8 cellular contexts compared by ENCODE assay signal in the genomic region with DNA sequence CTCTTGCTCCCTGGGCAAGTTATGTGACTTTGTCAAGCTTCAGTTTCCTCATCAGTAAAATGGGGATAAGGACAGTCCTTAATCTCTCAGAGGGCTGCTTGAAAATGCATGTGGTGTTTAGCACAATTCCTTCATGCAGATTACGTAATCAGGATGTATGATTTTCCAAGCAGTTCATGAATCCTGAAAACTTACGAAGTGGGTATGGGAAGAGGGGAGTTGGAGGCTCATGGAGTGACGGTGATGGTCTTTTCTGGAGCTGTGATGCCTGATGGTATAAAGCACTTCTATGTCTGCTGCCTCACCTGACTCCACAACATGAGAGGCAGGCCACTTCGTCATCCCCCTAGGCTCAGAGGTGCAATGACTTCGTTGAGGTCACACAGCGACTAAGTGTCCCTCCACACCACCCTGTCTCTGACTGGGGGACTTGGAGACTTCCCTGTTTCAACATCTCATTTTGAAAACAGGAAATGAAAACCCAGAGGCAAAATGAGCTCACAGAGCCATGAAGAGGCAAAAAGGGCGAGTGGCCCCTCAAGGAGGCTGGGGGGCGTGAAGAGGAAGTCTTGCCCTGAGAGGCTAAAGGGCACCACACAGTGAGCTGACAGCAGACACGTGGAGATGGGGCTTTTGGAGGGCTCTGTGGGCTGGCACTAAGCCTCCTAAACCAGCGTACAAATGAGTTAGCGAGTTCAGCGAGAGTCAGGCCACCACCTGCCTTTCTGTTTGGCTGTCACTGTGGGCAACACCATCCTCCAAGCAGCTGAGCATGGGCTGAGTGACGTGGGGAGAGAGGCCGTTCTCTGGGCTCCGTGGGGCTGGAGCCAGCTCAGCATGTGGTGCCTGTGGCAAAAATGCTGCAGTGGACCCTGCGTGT. TPM values are rescaled to one million over a fixed set of nuclear protein-coding genes. Genes with fewer than 3 reads are reported as not detected.
DNase-seq lines count a peak whose midpoint lies in the region; ATAC-seq, FAIRE-seq and TF ChIP-seq lines count a peak whose summit lies in the region.

No MANE protein-coding gene starts in this region.

- intact Hi-C loops in esophagus muscularis mucosa (cut with DNase I): loop anchor here (10.0 kb wide), 1 partner anchor 65 kb away; no protein-coding TSS in a partner anchor

- peak; percentile 61 for ATAC-seq in GM19455 (IDR thresholded peaks at IDR 0.05; ENCODE audit: unreplicated experiment)
- peak; percentile 40 for ATAC-seq in HG03558 (IDR thresholded peaks at IDR 0.05; ENCODE audit: extremely low read depth, unreplicated experiment)
- peak; percentile 89 for ATAC-seq in stimulated activated effector memory CD8-positive, alpha-beta T cell treated with anti-CD3 and anti-CD28 coated beads, Interleukin-12 subunit alpha, Interleukin-12 subunit beta, amount 100 ng/mL, for 72 hours

- no peak overlapping the region for H3K4me3 ChIP-seq in bronchial epithelial cell (ENCODE audit: low read depth, low read length)
- no peak overlapping the region for H3K4me3 ChIP-seq in esophagus muscularis mucosa

- TF ChIP-seq CTCF in bronchial epithelial cell (IDR thresholded peaks at IDR 0.05; ENCODE audit: insufficient read depth, low read length, severe bottlenecking) (no peak), esophagus muscularis mucosa (IDR thresholded peaks at IDR 0.05) (no peak)

- H3K4me1 Mint-ChIP-seq in stimulated activated effector memory CD8-positive, alpha-beta T cell treated with anti-CD3 and anti-CD28 coated beads, Interleukin-12 subunit alpha, Interleukin-12 subunit beta, amount 100 ng/mL, for 72 hours: peaks cover 50% of the 10 kb centered on the region

- TF ChIP-seq EP300 in esophagus muscularis mucosa (IDR thresholded peaks at IDR 0.05): no peak

- no peak for TF ChIP-seq POLR2A in esophagus muscularis mucosa (IDR thresholded peaks at IDR 0.05; ENCODE audit: low read depth)

- H3K27ac ChIP-seq in esophagus muscularis mucosa (replicated peaks in 1 of 4): peak overlapping the region in 1 of 4 donors; percentile 13

- H3K27me3 ChIP-seq in bronchial epithelial cell (ENCODE audit: control insufficient read depth, insufficient read depth, low read length) (no peaks in the 10 kb centered on the region), esophagus muscularis mucosa (no peaks in the 10 kb centered on the region)

- H3K9me3 ChIP-seq in esophagus muscularis mucosa: no peaks in the 10 kb centered on the region

- no peak overlapping the region for H3K4me3 Mint-ChIP-seq in stimulated activated effector memory CD8-positive, alpha-beta T cell treated with anti-CD3 and anti-CD28 coated beads, Interleukin-12 subunit alpha, Interleukin-12 subunit beta, amount 100 ng/mL, for 72 hours

- DNase-seq in GF-D8 (lab: John Stamatoyannopoulos, UW): peak; percentile 89
- no peak for DNase-seq in bronchial epithelial cell (ENCODE audit: low read depth)
- peak; percentile 19 to 55 for DNase-seq in stimulated activated effector memory CD8-positive, alpha-beta T cell treated with anti-CD3 and anti-CD28 coated beads, Interleukin-12 subunit alpha, Interleukin-12 subunit beta, amount 100 ng/mL, for 72 hours (ENCODE audit: low spot score in 2 of 2)
- DNase-seq in NCI-H1048 (lab: John Stamatoyannopoulos, UW): no peak
- DNase-seq in NCI-H345 treated with DMSO at 0.1 percent for 48 hours (lab: John Stamatoyannopoulos, UW; ENCODE audit: unreplicated experiment): no peak
- DNase-seq in esophagus muscularis mucosa (ENCODE audit: extremely low spot score): no peak

- peak; percentile 60 for FAIRE-seq in bronchial epithelial cell (lab: Jason Lieb, UNC)

- H3K4me1 ChIP-seq in esophagus muscularis mucosa: no peaks in the 10 kb centered on the region

- no peaks in the 10 kb centered on the region for H3K9me3 Mint-ChIP-seq in stimulated activated effector memory CD8-positive, alpha-beta T cell treated with anti-CD3 and anti-CD28 coated beads, Interleukin-12 subunit alpha, Interleukin-12 subunit beta, amount 100 ng/mL, for 72 hours

- 85% methylated on average over 9 of the region's 16 CpGs for WGBS in esophagus muscularis mucosa

- H3K27ac Mint-ChIP-seq in stimulated activated effector memory CD8-positive, alpha-beta T cell treated with anti-CD3 and anti-CD28 coated beads, Interleukin-12 subunit alpha, Interleukin-12 subunit beta, amount 100 ng/mL, for 72 hours: peak overlapping the region; percentile 70

- peaks cover 9% of the 10 kb centered on the region for H3K36me3 ChIP-seq in bronchial epithelial cell (ENCODE audit: control insufficient read depth, insufficient read depth, low read length)
- H3K36me3 ChIP-seq in esophagus muscularis mucosa: peaks cover 32 to 100% (median 91%) of the 10 kb centered on the region in 4 donors

- H3K36me3 Mint-ChIP-seq in stimulated activated effector memory CD8-positive, alpha-beta T cell treated with anti-CD3 and anti-CD28 coated beads, Interleukin-12 subunit alpha, Interleukin-12 subunit beta, amount 100 ng/mL, for 72 hours: peaks cover 100% of the 10 kb centered on the region

RNA-seq across cellular contexts. Expression of a gene that starts 10.1 kb away (rescaled TPM):
- total RNA-seq in bronchial epithelial cell (6.6 and 6.7 TPM in 2 replicates), esophagus muscularis mucosa (10 to 100 TPM in 3 of 4 donors, 1 to 10 TPM in 1; 9.1 to 22.2 (median 16.4) TPM)

RNA-seq across cellular contexts. Expression of a gene that starts 29.1 kb away (rescaled TPM):
- 3.9 and 5.2 TPM in 2 replicates for total RNA-seq in bronchial epithelial cell
- 100 to 1,000 TPM in 1 of 4 donors, 10 to 100 TPM in 2, 1 to 10 TPM in 1; 8.7 to 603 (median 13.0) TPM for total RNA-seq in esophagus muscularis mucosa

Comparison
In these comparisons a context has a peak if more than half of its experiments do, and no peak if none do; other contexts are left out.
1. DNase-seq: peak in GF-D8 (single experiment) and stimulated activated effector memory CD8-positive, alpha-beta T cell treated with anti-CD3 and anti-CD28 coated beads, Interleukin-12 subunit alpha, Interleukin-12 subunit beta, amount 100 ng/mL, for 72 hours (2 of 2); none in bronchial epithelial cell (single experiment), NCI-H1048 (single experiment), NCI-H345 treated with DMSO at 0.1 percent for 48 hours (single experiment) and esophagus muscularis mucosa (single experiment).
2. Peak in every context shown above with its lines, with median percentiles within 50 percentile points of each other: ATAC-seq.